In the genomic region with DNA sequence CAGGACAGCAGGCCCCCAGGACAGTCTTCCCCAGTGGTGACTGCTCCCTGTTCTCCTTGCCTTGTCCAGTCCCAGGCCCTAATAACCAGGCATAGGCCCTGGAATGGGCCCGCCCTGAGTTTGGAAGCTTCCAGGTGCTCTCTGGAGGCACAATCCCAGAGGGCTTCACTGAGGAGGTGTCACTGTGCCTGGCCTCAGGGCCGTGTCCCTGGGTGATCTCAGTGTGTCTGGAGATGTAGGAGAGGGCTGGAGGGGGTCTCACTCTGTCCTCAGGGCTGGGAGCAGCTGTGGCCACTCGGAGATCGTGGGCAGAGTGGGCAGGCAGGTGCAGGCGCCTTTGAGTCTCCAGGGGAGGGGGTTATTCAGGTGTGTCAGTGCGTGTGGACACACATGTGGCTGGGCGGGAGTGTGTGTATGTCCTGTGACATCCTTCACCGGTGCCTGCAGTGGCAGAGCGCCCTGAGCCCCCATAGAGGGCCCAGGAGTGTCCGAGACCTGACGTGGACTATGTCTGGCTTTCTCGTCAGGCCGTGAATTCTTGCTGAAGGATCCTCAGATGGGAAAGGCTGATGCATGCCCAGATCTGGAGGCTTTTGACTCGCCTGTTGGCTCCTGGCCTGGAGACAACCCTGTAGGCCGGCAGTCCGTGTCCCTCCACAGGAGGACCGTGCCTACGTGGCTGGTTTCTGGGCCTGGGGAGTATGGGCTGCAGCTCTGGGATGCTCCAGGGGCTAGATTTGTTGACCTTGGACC, we compare ENCODE assay signal across 21 cellular contexts. TPM values are rescaled to one million over a fixed set of nuclear protein-coding genes. Genes with fewer than 3 reads are reported as not detected.
DNase-seq lines count a peak whose midpoint lies in the region; ATAC-seq, FAIRE-seq and TF ChIP-seq lines count a peak whose summit lies in the region.
"Had no signal": no experiment of that assay in that cellular context is flagged by ENCODE, and none has a peak within 500 bp of the region (broad histone marks: within the 10 kb centered on the region; RNA-seq: fewer than 3 reads in every experiment).

No MANE protein-coding gene starts in this region.

- H3K9me3 ChIP-seq in HepG2 (ENCODE audit: low read length) (no peaks in the 10 kb centered on the region), suprapubic skin (no peaks in the 10 kb centered on the region)
- H3K9me3 ChIP-seq: breast epithelium, HAP-1, tibial nerve had no signal

- H3K27me3 Mint-ChIP-seq in activated CD8-positive, alpha-beta memory T cell treated with anti-CD3 and anti-CD28 coated beads, Interleukin-2, amount 10 ng/mL, durations not matched to agents 7 days and 5 days = no peaks in the 10 kb centered on the region
- no peaks in the 10 kb centered on the region for H3K27me3 Mint-ChIP-seq in WTC11 (ENCODE audit: low read depth)
- H3K27me3 Mint-ChIP-seq: activated naive CD8-positive, alpha-beta T cell had no signal

- no peak overlapping the region for H3K9ac ChIP-seq in HepG2 (ENCODE audit: insufficient read depth, low read depth, low read length)

- H3K4me3 Mint-ChIP-seq in activated CD8-positive, alpha-beta memory T cell treated with anti-CD3 and anti-CD28 coated beads, Interleukin-2, amount 10 ng/mL, durations not matched to agents 7 days and 5 days = no peak overlapping the region
- no peak overlapping the region for H3K4me3 Mint-ChIP-seq in WTC11
- H3K4me3 Mint-ChIP-seq: activated naive CD8-positive, alpha-beta T cell; CD8-positive, alpha-beta memory T cell; naive thymus-derived CD4-positive, alpha-beta T cell had no signal

- H3K4me1 Mint-ChIP-seq in activated CD8-positive, alpha-beta memory T cell treated with anti-CD3 and anti-CD28 coated beads, Interleukin-2, amount 10 ng/mL, durations not matched to agents 7 days and 5 days = no peaks in the 10 kb centered on the region
- H3K4me1 Mint-ChIP-seq in WTC11 = no peaks in the 10 kb centered on the region

- peak; percentile 39 for DNase-seq in activated CD8-positive, alpha-beta memory T cell treated with anti-CD3 and anti-CD28 coated beads, Interleukin-2, amount 10 ng/mL, durations not matched to agents 7 days and 5 days
- no peak for DNase-seq in activated CD8-positive, alpha-beta memory T cell treated with anti-CD3 and anti-CD28 coated beads, Interleukin-2, amount 50 U/mL, for 4 hours
- DNase-seq in WTC11 (ENCODE audit: low spot score) = peak; percentile 10
- no peak for DNase-seq in HepG2 (ENCODE audit: low spot score)
- peak; percentile 53 to 74 for DNase-seq in suprapubic skin (ENCODE audit: low spot score in 2 of 2)
- DNase-seq in NCI-H2227 treated with DMSO at 0.1 percent for 48 hours (lab: John Stamatoyannopoulos, UW) = no peak
- no peak for DNase-seq in medulla oblongata (ENCODE audit: extremely low spot score)
- DNase-seq: ACHN; CD8-positive, alpha-beta memory T cell; effector CD8-positive, alpha-beta T cell; NCI-H2081 treated with DMSO at 0.1 percent for 48 hours; NCI-H526 treated with DMSO at 0.1 percent for 48 hours; SW 1271 had no signal

- H2AFZ ChIP-seq in HepG2 (ENCODE audit: low read length) = no peak overlapping the region

- no peaks in the 10 kb centered on the region for H3K36me3 Mint-ChIP-seq in activated CD8-positive, alpha-beta memory T cell treated with anti-CD3 and anti-CD28 coated beads, Interleukin-2, amount 10 ng/mL, durations not matched to agents 7 days and 5 days
- H3K36me3 Mint-ChIP-seq in WTC11 = no peaks in the 10 kb centered on the region
- H3K36me3 Mint-ChIP-seq: activated naive CD8-positive, alpha-beta T cell; CD8-positive, alpha-beta memory T cell; naive thymus-derived CD4-positive, alpha-beta T cell had no signal

- TF ChIP-seq POLR2A in HepG2 (IDR thresholded peaks at IDR 0.05; ENCODE audit: insufficient read depth in 1 of 2, low read depth in 2 of 2, low read length in 2 of 2) = no peak
- no peak for TF ChIP-seq POLR2A in suprapubic skin (IDR thresholded peaks at IDR 0.05)

- in situ Hi-C loops in HepG2 (cut with HindIII; ENCODE audit: extremely low pct_ligation_motif_present, low pct_unique_long_range_greater_than_20kb) = no loop called here

- no peak overlapping the region for H3K27ac Mint-ChIP-seq in activated CD8-positive, alpha-beta memory T cell treated with anti-CD3 and anti-CD28 coated beads, Interleukin-2, amount 10 ng/mL, durations not matched to agents 7 days and 5 days
- no peak overlapping the region; the same call in 1 of the 2 replicates for H3K27ac Mint-ChIP-seq in WTC11
- H3K27ac Mint-ChIP-seq: activated naive CD8-positive, alpha-beta T cell; CD8-positive, alpha-beta memory T cell had no signal

- no peak overlapping the region for H3K4me2 ChIP-seq in HepG2 (ENCODE audit: low read depth, low read length)

- POLR2A ChIA-PET in WTC11 (lab: Charles Lee) (interaction anchor here (0.5 kb wide), 1 partner anchor 466 kb away, joined by 3 read pairs; no protein-coding TSS in a partner anchor), HepG2 (lab: Yijun Ruan, JAX) (no interaction called here)

- TF ChIP-seq CTCF in WTC11 (IDR thresholded peaks at IDR 0.05) (no peak), HepG2 (CRISPR knock-in tag; IDR thresholded peaks at IDR 0.05) (no peak), suprapubic skin (IDR thresholded peaks at IDR 0.05) (no peak)

- no peak for TF ChIP-seq RAD21 in HepG2 (CRISPR knock-in tag; IDR thresholded peaks at IDR 0.05)

- no peak for FAIRE-seq in HepG2 (lab: Jason Lieb, UNC)

- no TSS peak for BruUV-seq in HepG2 (replicated peaks; lab: Mats Ljungman, UMichigan)

- WGBS in HepG2 (ENCODE audit: low lambda C conversion rate) = 23% methylated on average over 17 of the region's 18 CpGs
- WGBS in suprapubic skin = 76% methylated on average over 8 of the region's 18 CpGs

- peaks cover 21% of the 10 kb centered on the region for H3K4me1 ChIP-seq in HepG2 (ENCODE audit: insufficient read depth, low read length)
- H3K4me1 ChIP-seq in suprapubic skin = no peaks in the 10 kb centered on the region
- H3K4me1 ChIP-seq: breast epithelium, HAP-1, tibial nerve had no signal

- H3K36me3 ChIP-seq in HepG2 (replicated peaks in 1 of 2; ENCODE audit: control insufficient read depth in 1 of 2, insufficient read depth in 2 of 2, low read length in 2 of 2) = no peaks in the 10 kb centered on the region
- no peaks in the 10 kb centered on the region for H3K36me3 ChIP-seq in suprapubic skin
- H3K36me3 ChIP-seq: breast epithelium, HAP-1, tibial nerve had no signal

- no peaks in the 10 kb centered on the region for H3K9me3 Mint-ChIP-seq in activated CD8-positive, alpha-beta memory T cell treated with anti-CD3 and anti-CD28 coated beads, Interleukin-2, amount 10 ng/mL, durations not matched to agents 7 days and 5 days (ENCODE audit: low read depth)
- no peaks in the 10 kb centered on the region for H3K9me3 Mint-ChIP-seq in WTC11
- H3K9me3 Mint-ChIP-seq: CD8-positive, alpha-beta memory T cell; naive thymus-derived CD4-positive, alpha-beta T cell had no signal

- H3K27ac ChIP-seq in HepG2 (ENCODE audit: extremely low read length, insufficient read depth, low read length) (no peak overlapping the region), suprapubic skin (no peak overlapping the region)
- H3K27ac ChIP-seq: breast epithelium, tibial nerve had no signal

- peaks cover 34 to 73% of the 10 kb centered on the region in 2 experiments for H3K27me3 ChIP-seq in HepG2 (ENCODE audit: control insufficient read depth in 1 of 2, insufficient read depth in 2 of 2, low read length in 2 of 2)
- peaks cover 6% of the 10 kb centered on the region for H3K27me3 ChIP-seq in suprapubic skin
- H3K27me3 ChIP-seq: tibial nerve had no signal

- CTCF ChIA-PET in activated CD8-positive, alpha-beta memory T cell treated with anti-CD3 and anti-CD28 coated beads, Interleukin-2, amount 10 ng/mL, durations not matched to agents 7 days and 5 days (lab: Charles Lee) = interaction anchor here (2.0 to 2.4 kb wide), 2 partner anchors 8 to 10 kb away, joined by 7 to 10 read pairs; no protein-coding TSS in a partner anchor
- CTCF ChIA-PET in WTC11 (lab: Charles Lee) (interaction anchor here (2.1 to 5.9 kb wide), 2 partner anchors 11 to 29 kb away, joined by 7 to 30 read pairs; partner anchors contain the start of gene LKAAEAR1), HepG2 (lab: Yijun Ruan, JAX; ENCODE audit: low intra/inter-chr PET ratio, low total read pairs) (no interaction called here)

- peaks cover 5% of the 10 kb centered on the region; the same call in 1 of the 2 replicates for H4K20me1 ChIP-seq in HepG2 (ENCODE audit: insufficient read depth, low read length)

- intact Hi-C loops in HepG2 (cut with micrococcal nuclease; ENCODE audit: unreplicated experiment) = no loop called here

- H3K4me3 ChIP-seq in HepG2 (replicated peaks in 1 of 3; ENCODE audit: insufficient read depth in 1 of 3, low read depth in 2 of 3, low read length in 3 of 3) = no peak overlapping the region
- no peak overlapping the region for H3K4me3 ChIP-seq in suprapubic skin
- H3K4me3 ChIP-seq: breast epithelium, HAP-1, tibial nerve had no signal

- no peak for ATAC-seq in activated CD8-positive, alpha-beta memory T cell treated with anti-CD3 and anti-CD28 coated beads, Interleukin-2, amount 10 ng/mL, durations not matched to agents 7 days and 5 days
- ATAC-seq in WTC11 (no peak), HepG2 (no peak; the same call in 2 of the 3 replicates), GM21529 (IDR thresholded peaks at IDR 0.05; ENCODE audit: unreplicated experiment) (no peak)
- ATAC-seq: naive thymus-derived CD4-positive, alpha-beta T cell had no signal

- TF ChIP-seq EP300 in HepG2 (IDR thresholded peaks at IDR 0.05; ENCODE audit: low read depth in 2 of 2, low read length in 2 of 2) (no peak), HepG2 (CRISPR knock-in tag; IDR thresholded peaks at IDR 0.05; ENCODE audit: borderline replicate concordance) (no peak), suprapubic skin (IDR thresholded peaks at IDR 0.05) (no peak)

- no peaks in the 10 kb centered on the region for H3K79me2 ChIP-seq in HepG2 (ENCODE audit: insufficient read depth, low read length)

RNA-seq across cellular contexts. Expression of gene NPBWR2, which starts 5.5 kb away (rescaled TPM):
- total RNA-seq in activated CD8-positive, alpha-beta memory T cell treated with anti-CD3 and anti-CD28 coated beads, Interleukin-2, amount 10 ng/mL, durations not matched to agents 7 days and 5 days = not detected
- total RNA-seq in WTC11 (2021) = not detected in 3 replicates
- total RNA-seq in HepG2 (2016; rRNA removed; fragmentation: Illumina TruSeq; extraction: Trizol) = not detected in 2 replicates
- total RNA-seq in HepG2 (2016; cell fraction: cytosol; rRNA removed; fragmentation: Illumina TruSeq; extraction: Trizol; ENCODE audit: low read depth) = not detected in 2 replicates
- total RNA-seq in HepG2 (2016; cell fraction: insoluble cytoplasmic fraction; rRNA removed; fragmentation: Illumina TruSeq; extraction: Trizol) = not detected in 2 replicates
- not detected in 2 replicates for total RNA-seq in HepG2 (2016; cell fraction: membrane; rRNA removed; fragmentation: Illumina TruSeq; extraction: Trizol)
- total RNA-seq in HepG2 (2016; cell fraction: nucleus; rRNA removed; fragmentation: Illumina TruSeq; extraction: Trizol) = not detected in 2 replicates
- polyA plus RNA-seq in HepG2 (2011; rRNA removed) = not detected in 2 replicates
- not detected in 2 replicates for polyA plus RNA-seq in HepG2 (2011; cell fraction: cytosol; rRNA removed)
- not detected in 2 replicates for polyA plus RNA-seq in HepG2 (2011; cell fraction: nucleus; rRNA removed)
- polyA plus RNA-seq in HepG2 (2012) = not detected in 2 replicates
- polyA plus RNA-seq in HepG2 (2016; cell fraction: cytosol; fragmentation: Illumina TruSeq; extraction: Trizol; ENCODE audit: low read depth) = not detected in 2 replicates
- not detected in 2 replicates for polyA plus RNA-seq in HepG2 (2016; cell fraction: insoluble cytoplasmic fraction; fragmentation: Illumina TruSeq; extraction: Trizol; ENCODE audit: low read depth)
- polyA plus RNA-seq in HepG2 (2016; cell fraction: membrane; fragmentation: Illumina TruSeq; extraction: Trizol; ENCODE audit: low read depth) = not detected in 2 replicates
- not detected in 2 replicates for polyA plus RNA-seq in HepG2 (2016; cell fraction: nucleus; fragmentation: Illumina TruSeq; extraction: Trizol; ENCODE audit: insufficient read depth, low read depth)
- polyA minus RNA-seq in HepG2 (2011; rRNA and poly(A)+ RNA removed; ENCODE audit: low replicate concordance) = not detected in 2 replicates
- not detected in 2 replicates for polyA minus RNA-seq in HepG2 (2011; cell fraction: cytosol; rRNA and poly(A)+ RNA removed)
- polyA minus RNA-seq in HepG2 (2011; cell fraction: nucleus; rRNA and poly(A)+ RNA removed) = not detected in 2 replicates
- total RNA-seq in suprapubic skin = not detected
- total RNA-seq: activated CD8-positive, alpha-beta memory T cell treated with anti-CD3 and anti-CD28 coated beads for 36 hours; breast epithelium; CD8-positive, alpha-beta memory T cell; fibroblast of lung; naive thymus-derived CD4-positive, alpha-beta T cell; tibial nerve had no signal
- polyA plus RNA-seq: CD8-positive, alpha-beta memory T cell; fibroblast of lung; naive thymus-derived CD4-positive, alpha-beta T cell had no signal

RNA-seq across cellular contexts. Expression of gene LKAAEAR1, which starts 28.7 kb away (rescaled TPM):
- total RNA-seq in activated CD8-positive, alpha-beta memory T cell treated with anti-CD3 and anti-CD28 coated beads, Interleukin-2, amount 10 ng/mL, durations not matched to agents 7 days and 5 days = not detected
- total RNA-seq in WTC11 (2021) = 0.53 to 1.7 TPM (median 0.73 TPM) in 3 replicates
- not detected in 2 replicates for total RNA-seq in HepG2 (2016; rRNA removed; fragmentation: Illumina TruSeq; extraction: Trizol)
- 0.51 TPM in 1 of 2 replicates, not detected in the other for total RNA-seq in HepG2 (2016; cell fraction: cytosol; rRNA removed; fragmentation: Illumina TruSeq; extraction: Trizol; ENCODE audit: low read depth)
- total RNA-seq in HepG2 (2016; cell fraction: insoluble cytoplasmic fraction; rRNA removed; fragmentation: Illumina TruSeq; extraction: Trizol) = 0.15 TPM in 1 of 2 replicates, not detected in the other
- total RNA-seq in HepG2 (2016; cell fraction: membrane; rRNA removed; fragmentation: Illumina TruSeq; extraction: Trizol) = 0.22 TPM in 1 of 2 replicates, not detected in the other
- total RNA-seq in HepG2 (2016; cell fraction: nucleus; rRNA removed; fragmentation: Illumina TruSeq; extraction: Trizol) = not detected in 2 replicates
- not detected in 2 replicates for polyA plus RNA-seq in HepG2 (2011; rRNA removed)
- not detected in 2 replicates for polyA plus RNA-seq in HepG2 (2011; cell fraction: cytosol; rRNA removed)
- not detected in 2 replicates for polyA plus RNA-seq in HepG2 (2011; cell fraction: nucleus; rRNA removed)
- not detected in 2 replicates for polyA plus RNA-seq in HepG2 (2012)
- polyA plus RNA-seq in HepG2 (2016; cell fraction: cytosol; fragmentation: Illumina TruSeq; extraction: Trizol; ENCODE audit: low read depth) = 0.41 and 0.44 TPM in 2 replicates
- not detected in 2 replicates for polyA plus RNA-seq in HepG2 (2016; cell fraction: insoluble cytoplasmic fraction; fragmentation: Illumina TruSeq; extraction: Trizol; ENCODE audit: low read depth)
- polyA plus RNA-seq in HepG2 (2016; cell fraction: membrane; fragmentation: Illumina TruSeq; extraction: Trizol; ENCODE audit: low read depth) = not detected in 2 replicates
- polyA plus RNA-seq in HepG2 (2016; cell fraction: nucleus; fragmentation: Illumina TruSeq; extraction: Trizol; ENCODE audit: insufficient read depth, low read depth) = not detected in 2 replicates
- not detected in 2 replicates for polyA minus RNA-seq in HepG2 (2011; rRNA and poly(A)+ RNA removed; ENCODE audit: low replicate concordance)
- not detected in 2 replicates for polyA minus RNA-seq in HepG2 (2011; cell fraction: cytosol; rRNA and poly(A)+ RNA removed)
- not detected in 2 replicates for polyA minus RNA-seq in HepG2 (2011; cell fraction: nucleus; rRNA and poly(A)+ RNA removed)
- not detected for total RNA-seq in suprapubic skin
- total RNA-seq: fibroblast of lung had no signal
- polyA plus RNA-seq: fibroblast of lung had no signal

RNA-seq across cellular contexts. Expression of gene OPRL1, which starts 33.0 kb away (rescaled TPM):
- under 1 TPM; 0.75 to 0.99 TPM for total RNA-seq in activated CD8-positive, alpha-beta memory T cell treated with anti-CD3 and anti-CD28 coated beads, Interleukin-2, amount 10 ng/mL, durations not matched to agents 7 days and 5 days
- total RNA-seq in WTC11 (2021) (1.7 to 2.2 TPM (median 2.0 TPM) in 3 replicates), HepG2 (2016; rRNA removed; fragmentation: Illumina TruSeq; extraction: Trizol) (0.27 and 0.35 TPM in 2 replicates), suprapubic skin (under 1 TPM; 0.45 to 0.68 (median 0.52) TPM)
- total RNA-seq in HepG2 (2016; cell fraction: cytosol; rRNA removed; fragmentation: Illumina TruSeq; extraction: Trizol; ENCODE audit: low read depth) = not detected in 2 replicates
- 0.16 and 0.56 TPM in 2 replicates for total RNA-seq in HepG2 (2016; cell fraction: insoluble cytoplasmic fraction; rRNA removed; fragmentation: Illumina TruSeq; extraction: Trizol)
- total RNA-seq in HepG2 (2016; cell fraction: membrane; rRNA removed; fragmentation: Illumina TruSeq; extraction: Trizol) = 0.12 and 0.14 TPM in 2 replicates
- total RNA-seq in HepG2 (2016; cell fraction: nucleus; rRNA removed; fragmentation: Illumina TruSeq; extraction: Trizol) = 0.25 and 0.28 TPM in 2 replicates
- polyA plus RNA-seq in HepG2 (2011; rRNA removed) = 0.71 and 0.77 TPM in 2 replicates
- polyA plus RNA-seq in HepG2 (2011; cell fraction: cytosol; rRNA removed) = 0.37 and 0.86 TPM in 2 replicates
- 0.99 and 1.1 TPM in 2 replicates for polyA plus RNA-seq in HepG2 (2011; cell fraction: nucleus; rRNA removed)
- 0.28 and 0.56 TPM in 2 replicates for polyA plus RNA-seq in HepG2 (2012)
- not detected in 2 replicates for polyA plus RNA-seq in HepG2 (2016; cell fraction: cytosol; fragmentation: Illumina TruSeq; extraction: Trizol; ENCODE audit: low read depth)
- polyA plus RNA-seq in HepG2 (2016; cell fraction: insoluble cytoplasmic fraction; fragmentation: Illumina TruSeq; extraction: Trizol; ENCODE audit: low read depth) = 0.32 and 0.40 TPM in 2 replicates
- polyA plus RNA-seq in HepG2 (2016; cell fraction: membrane; fragmentation: Illumina TruSeq; extraction: Trizol; ENCODE audit: low read depth) = 0.08 TPM in 1 of 2 replicates, not detected in the other
- 0.33 and 0.61 TPM in 2 replicates for polyA plus RNA-seq in HepG2 (2016; cell fraction: nucleus; fragmentation: Illumina TruSeq; extraction: Trizol; ENCODE audit: insufficient read depth, low read depth)
- polyA minus RNA-seq in HepG2 (2011; rRNA and poly(A)+ RNA removed; ENCODE audit: low replicate concordance) = 0.14 and 3.0 TPM in 2 replicates
- polyA minus RNA-seq in HepG2 (2011; cell fraction: cytosol; rRNA and poly(A)+ RNA removed) = 0.59 and 0.62 TPM in 2 replicates
- polyA minus RNA-seq in HepG2 (2011; cell fraction: nucleus; rRNA and poly(A)+ RNA removed) = 0.13 and 0.25 TPM in 2 replicates

RNA-seq across cellular contexts. Expression of gene RGS19, which starts 33.5 kb away (rescaled TPM):
- total RNA-seq in activated CD8-positive, alpha-beta memory T cell treated with anti-CD3 and anti-CD28 coated beads, Interleukin-2, amount 10 ng/mL, durations not matched to agents 7 days and 5 days = 100 to 1,000 TPM in 1 of 2 experiments, 10 to 100 TPM in 1; 84.5 to 119 TPM
- total RNA-seq in WTC11 (2021) = 13.8 to 15.9 TPM (median 15.1 TPM) in 3 replicates
- total RNA-seq in HepG2 (2016; rRNA removed; fragmentation: Illumina TruSeq; extraction: Trizol) = 10.2 and 10.7 TPM in 2 replicates
- total RNA-seq in HepG2 (2016; cell fraction: cytosol; rRNA removed; fragmentation: Illumina TruSeq; extraction: Trizol; ENCODE audit: low read depth) = 8.3 and 13.6 TPM in 2 replicates
- 9.9 and 10.3 TPM in 2 replicates for total RNA-seq in HepG2 (2016; cell fraction: insoluble cytoplasmic fraction; rRNA removed; fragmentation: Illumina TruSeq; extraction: Trizol)
- 24.1 and 24.7 TPM in 2 replicates for total RNA-seq in HepG2 (2016; cell fraction: membrane; rRNA removed; fragmentation: Illumina TruSeq; extraction: Trizol)
- total RNA-seq in HepG2 (2016; cell fraction: nucleus; rRNA removed; fragmentation: Illumina TruSeq; extraction: Trizol) = 7.0 and 7.6 TPM in 2 replicates
- polyA plus RNA-seq in HepG2 (2011; rRNA removed) = 11.9 and 14.7 TPM in 2 replicates
- polyA plus RNA-seq in HepG2 (2011; cell fraction: cytosol; rRNA removed) = 11.7 and 19.3 TPM in 2 replicates
- 12.6 and 13.6 TPM in 2 replicates for polyA plus RNA-seq in HepG2 (2011; cell fraction: nucleus; rRNA removed)
- 4.4 and 6.8 TPM in 2 replicates for polyA plus RNA-seq in HepG2 (2012)
- polyA plus RNA-seq in HepG2 (2016; cell fraction: cytosol; fragmentation: Illumina TruSeq; extraction: Trizol; ENCODE audit: low read depth) = 18.0 and 22.1 TPM in 2 replicates
- polyA plus RNA-seq in HepG2 (2016; cell fraction: insoluble cytoplasmic fraction; fragmentation: Illumina TruSeq; extraction: Trizol; ENCODE audit: low read depth) = 14.2 and 16.6 TPM in 2 replicates
- polyA plus RNA-seq in HepG2 (2016; cell fraction: membrane; fragmentation: Illumina TruSeq; extraction: Trizol; ENCODE audit: low read depth) = 25.0 and 29.7 TPM in 2 replicates
- 9.7 and 10.6 TPM in 2 replicates for polyA plus RNA-seq in HepG2 (2016; cell fraction: nucleus; fragmentation: Illumina TruSeq; extraction: Trizol; ENCODE audit: insufficient read depth, low read depth)
- polyA minus RNA-seq in HepG2 (2011; rRNA and poly(A)+ RNA removed; ENCODE audit: low replicate concordance) = 15.8 and 18.5 TPM in 2 replicates
- polyA minus RNA-seq in HepG2 (2011; cell fraction: cytosol; rRNA and poly(A)+ RNA removed) = 8.1 and 9.1 TPM in 2 replicates
- polyA minus RNA-seq in HepG2 (2011; cell fraction: nucleus; rRNA and poly(A)+ RNA removed) = 4.5 and 5.5 TPM in 2 replicates
- total RNA-seq in suprapubic skin = 10 to 100 TPM; 14.8 to 18.4 (median 16.2) TPM

RNA-seq across cellular contexts. Expression of gene TCEA2, which starts 49.9 kb away (rescaled TPM):
- 10 to 100 TPM; 54.3 to 57.4 TPM for total RNA-seq in activated CD8-positive, alpha-beta memory T cell treated with anti-CD3 and anti-CD28 coated beads, Interleukin-2, amount 10 ng/mL, durations not matched to agents 7 days and 5 days
- 55.8 to 63.6 TPM (median 63.5 TPM) in 3 replicates for total RNA-seq in WTC11 (2021)
- 25.9 and 33.7 TPM in 2 replicates for total RNA-seq in HepG2 (2016; rRNA removed; fragmentation: Illumina TruSeq; extraction: Trizol)
- total RNA-seq in HepG2 (2016; cell fraction: cytosol; rRNA removed; fragmentation: Illumina TruSeq; extraction: Trizol; ENCODE audit: low read depth) = 58.0 and 75.2 TPM in 2 replicates
- 25.2 and 31.6 TPM in 2 replicates for total RNA-seq in HepG2 (2016; cell fraction: insoluble cytoplasmic fraction; rRNA removed; fragmentation: Illumina TruSeq; extraction: Trizol)
- total RNA-seq in HepG2 (2016; cell fraction: membrane; rRNA removed; fragmentation: Illumina TruSeq; extraction: Trizol) = 54.3 and 70.5 TPM in 2 replicates
- total RNA-seq in HepG2 (2016; cell fraction: nucleus; rRNA removed; fragmentation: Illumina TruSeq; extraction: Trizol) = 19.6 and 25.2 TPM in 2 replicates
- 28.1 and 36.8 TPM in 2 replicates for polyA plus RNA-seq in HepG2 (2011; rRNA removed)
- polyA plus RNA-seq in HepG2 (2011; cell fraction: cytosol; rRNA removed) = 22.9 and 25.9 TPM in 2 replicates
- 101 and 106 TPM in 2 replicates for polyA plus RNA-seq in HepG2 (2011; cell fraction: nucleus; rRNA removed)
- 70.9 and 75.4 TPM in 2 replicates for polyA plus RNA-seq in HepG2 (2012)
- 308 and 317 TPM in 2 replicates for polyA plus RNA-seq in HepG2 (2016; cell fraction: cytosol; fragmentation: Illumina TruSeq; extraction: Trizol; ENCODE audit: low read depth)
- 54.5 and 74.5 TPM in 2 replicates for polyA plus RNA-seq in HepG2 (2016; cell fraction: insoluble cytoplasmic fraction; fragmentation: Illumina TruSeq; extraction: Trizol; ENCODE audit: low read depth)
- 232 and 236 TPM in 2 replicates for polyA plus RNA-seq in HepG2 (2016; cell fraction: membrane; fragmentation: Illumina TruSeq; extraction: Trizol; ENCODE audit: low read depth)
- 80.5 and 83.8 TPM in 2 replicates for polyA plus RNA-seq in HepG2 (2016; cell fraction: nucleus; fragmentation: Illumina TruSeq; extraction: Trizol; ENCODE audit: insufficient read depth, low read depth)
- polyA minus RNA-seq in HepG2 (2011; rRNA and poly(A)+ RNA removed; ENCODE audit: low replicate concordance) = 42.1 and 65.5 TPM in 2 replicates
- 21.6 and 27.5 TPM in 2 replicates for polyA minus RNA-seq in HepG2 (2011; cell fraction: cytosol; rRNA and poly(A)+ RNA removed)
- 32.7 and 36.6 TPM in 2 replicates for polyA minus RNA-seq in HepG2 (2011; cell fraction: nucleus; rRNA and poly(A)+ RNA removed)
- total RNA-seq in suprapubic skin = 10 to 100 TPM in 3 of 4 donors, 1 to 10 TPM in 1; 8.6 to 27.9 (median 13.2) TPM

Comparison
In these comparisons a context has a peak if more than half of its experiments do, and no peak if none do; other contexts are left out.
1. DNase-seq: peak in activated CD8-positive, alpha-beta memory T cell treated with anti-CD3 and anti-CD28 coated beads, Interleukin-2, amount 10 ng/mL, durations not matched to agents 7 days and 5 days (single experiment), WTC11 (single experiment) and suprapubic skin (2 of 2); none in activated CD8-positive, alpha-beta memory T cell treated with anti-CD3 and anti-CD28 coated beads, Interleukin-2, amount 50 U/mL, for 4 hours (single experiment), HepG2 (single experiment), NCI-H2227 treated with DMSO at 0.1 percent for 48 hours (single experiment) and medulla oblongata (single experiment).